Comparison of ENCODE assay signal across 8 cellular contexts in the genomic region with DNA sequence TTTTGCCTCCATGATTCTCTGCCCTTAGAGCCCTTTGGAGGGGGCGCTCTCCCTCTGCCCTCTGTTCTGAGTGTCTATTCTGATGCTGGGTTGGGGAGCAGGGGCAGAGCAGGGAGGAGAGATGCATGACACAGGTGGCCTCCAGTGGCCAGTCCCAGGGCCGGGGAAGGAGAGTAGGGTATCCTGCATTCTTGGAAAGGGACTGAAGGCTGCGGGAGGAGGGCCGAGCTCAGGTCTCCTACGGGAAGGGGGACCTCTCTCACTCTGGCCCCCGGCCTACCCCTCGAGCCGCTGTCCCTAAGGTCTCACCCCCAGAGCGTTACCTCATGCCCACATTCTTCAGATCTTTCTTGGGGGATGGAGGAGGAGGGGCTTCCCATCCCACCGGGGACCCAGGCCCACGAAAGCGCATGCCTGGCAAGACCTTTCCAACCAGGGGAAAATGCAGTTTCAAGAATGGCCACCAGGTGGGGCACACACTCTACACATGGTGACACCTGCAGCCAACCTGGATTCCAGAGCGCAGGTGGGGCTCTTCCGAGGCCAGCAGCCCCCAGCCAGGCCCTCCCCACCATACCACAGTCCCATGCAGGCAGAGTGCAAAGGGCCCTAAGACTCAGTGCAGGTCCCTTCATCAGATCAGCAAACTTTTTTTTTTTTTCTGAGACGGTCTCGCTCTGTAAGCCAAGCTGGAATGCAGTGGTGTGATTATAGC.
DNase-seq lines count a peak whose midpoint lies in the region; ATAC-seq and TF ChIP-seq lines count a peak whose summit lies in the region.

No MANE protein-coding gene starts in this region.

- ATAC-seq in GM18858 (IDR thresholded peaks at IDR 0.05; ENCODE audit: unreplicated experiment), result no peak

- H3K9me3 ChIP-seq in Karpas-422 (ENCODE audit: low read length), result no peaks in the 10 kb centered on the region
- no peaks in the 10 kb centered on the region for H3K9me3 ChIP-seq in adrenal gland (replicated peaks in 1 of 3)

- H3K36me3 ChIP-seq in Karpas-422 (ENCODE audit: insufficient read depth, low read length) (no peaks in the 10 kb centered on the region), adrenal gland (replicated peaks in 1 of 2) (no peaks in the 10 kb centered on the region)

- no peak overlapping the region for H3K9ac ChIP-seq in Karpas-422 (ENCODE audit: low read length)

- no peaks in the 10 kb centered on the region for H3K79me2 ChIP-seq in Karpas-422 (ENCODE audit: low read length)

- H3K4me1 ChIP-seq in Karpas-422 (ENCODE audit: low read length) (no peaks in the 10 kb centered on the region), adrenal gland (replicated peaks in 1 of 2) (no peaks in the 10 kb centered on the region)

- H3K9me2 ChIP-seq in Karpas-422 (replicated peaks; ENCODE audit: insufficient read depth, low read length), result no peaks in the 10 kb centered on the region

- DNase-seq in DMS53 treated with DMSO at 0.1 percent for 48 hours (lab: John Stamatoyannopoulos, UW; ENCODE audit: unreplicated experiment) (peak; percentile 39), Karpas-422 (peak; percentile 88), T follicular helper cell (ENCODE audit: low read depth) (peak; percentile 66), adrenal gland (peak; percentile 56 to 87 (median 76)), iPS DF 19.7 (ENCODE audit: low read depth, low spot score) (peak; percentile 47), hepatic stellate cell (ENCODE audit: low spot score) (no peak)
- DNase-seq in stimulated activated CD4-positive, alpha-beta T cell treated with anti-CD3 and anti-CD28 coated beads, Interleukin-12 subunit alpha, Interleukin-12 subunit beta, amount 100 ng/mL, for 24 hours (ENCODE audit: low read depth in 2 of 2), result peak; percentile 51 to 81

- H3K27ac ChIP-seq in Karpas-422 (ENCODE audit: low read length), result no peak overlapping the region
- no peak overlapping the region for H3K27ac ChIP-seq in adrenal gland

- H3K4me2 ChIP-seq in Karpas-422 (ENCODE audit: low read depth, low read length, poor library complexity, severe bottlenecking), result no peak overlapping the region

- H2AFZ ChIP-seq in Karpas-422 (ENCODE audit: low read length), result no peak overlapping the region

- intact Hi-C loops in adrenal gland (cut with DNase I), result loop anchor here (2.0 to 5.0 kb wide), 2 partner anchors 730 kb away; no protein-coding TSS in a partner anchor

- 34 to 56% (median 35%) methylated on average over 6 to 16 of the region's 16 CpGs for WGBS in adrenal gland, 4 donors

- no peaks in the 10 kb centered on the region; the same call in 1 of the 2 replicates for H4K20me1 ChIP-seq in Karpas-422 (ENCODE audit: insufficient read depth, low read depth, low read length)

- TF ChIP-seq POLR2A in adrenal gland (IDR thresholded peaks at IDR 0.05), result no peak

- peak; percentile 75 to 93 (median 90) for TF ChIP-seq CTCF in adrenal gland (IDR thresholded peaks at IDR 0.05)

- no peak overlapping the region for H3K4me3 ChIP-seq in Karpas-422 (ENCODE audit: low read length)
- no peak overlapping the region for H3K4me3 ChIP-seq in adrenal gland

- H3K27me3 ChIP-seq in Karpas-422 (ENCODE audit: low read length), result no peaks in the 10 kb centered on the region
- H3K27me3 ChIP-seq in adrenal gland, result no peaks in the 10 kb centered on the region
